ENCODE assay signal across 14 cellular contexts in the genomic region with DNA sequence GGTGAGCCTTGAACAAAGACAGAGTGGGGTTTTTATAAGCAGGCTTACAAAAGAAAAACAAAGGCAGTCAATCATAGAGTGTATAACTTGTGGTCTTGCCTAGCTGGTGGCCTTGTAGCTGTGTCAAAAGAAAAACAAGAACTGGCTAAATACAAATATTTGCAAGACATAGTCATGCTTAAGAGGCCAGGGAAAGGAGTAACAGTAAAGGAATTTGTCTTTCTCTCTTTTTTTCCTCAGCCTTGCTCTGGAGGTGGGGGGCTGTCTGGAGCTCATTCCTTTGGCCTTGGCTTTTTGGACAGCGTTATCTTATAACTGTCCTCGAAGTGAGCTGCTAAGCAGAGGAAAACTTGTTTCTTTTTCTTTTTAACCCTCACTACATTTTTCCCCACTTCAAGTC. TPM values are rescaled to one million over a fixed set of nuclear protein-coding genes. Genes with fewer than 3 reads are reported as not detected.
DNase-seq lines count a peak whose midpoint lies in the region; ATAC-seq and TF ChIP-seq lines count a peak whose summit lies in the region.
"Had no signal": no experiment of that assay in that cellular context is flagged by ENCODE, and none has a peak within 500 bp of the region (broad histone marks: within the 10 kb centered on the region; RNA-seq: fewer than 3 reads in every experiment).

No MANE protein-coding gene starts in this region.

- H3K27ac Mint-ChIP-seq in Caco-2 (ENCODE audit: unreplicated experiment) (no peak overlapping the region), progenitor cell of endocrine pancreas (no peak overlapping the region)
- H3K27ac Mint-ChIP-seq: activated naive CD8-positive, alpha-beta T cell; memory B cell had no signal

- no peak for TF ChIP-seq CTCF in retinal pigment epithelial cell (conservative IDR thresholded peaks at IDR 0.05; ENCODE audit: low read depth, low read length)
- no peak for TF ChIP-seq CTCF in Caco-2 (IDR thresholded peaks at IDR 0.05; ENCODE audit: insufficient read depth in 1 of 2, low read depth in 1 of 2, low read length in 1 of 2, severe bottlenecking in 1 of 2, unreplicated experiment in 1 of 2)
- no peak for TF ChIP-seq CTCF in progenitor cell of endocrine pancreas (IDR thresholded peaks at IDR 0.05; ENCODE audit: unreplicated experiment)

- no TSS peak for BruUV-seq in Caco-2 (replicated peaks; lab: Mats Ljungman, UMichigan)

- H3K4me1 Mint-ChIP-seq in Caco-2 (ENCODE audit: low read depth, unreplicated experiment) (no peaks in the 10 kb centered on the region), progenitor cell of endocrine pancreas (ENCODE audit: low read depth) (no peaks in the 10 kb centered on the region)
- H3K4me1 Mint-ChIP-seq: memory B cell had no signal

- H3K36me3 Mint-ChIP-seq in Caco-2 (ENCODE audit: insufficient read depth, unreplicated experiment) = no peaks in the 10 kb centered on the region
- H3K36me3 Mint-ChIP-seq in progenitor cell of endocrine pancreas (ENCODE audit: insufficient read depth) = peaks cover 3% of the 10 kb centered on the region
- H3K36me3 Mint-ChIP-seq: activated naive CD8-positive, alpha-beta T cell; memory B cell had no signal

- no peaks in the 10 kb centered on the region for H3K36me3 ChIP-seq in SJSA1
- no peaks in the 10 kb centered on the region for H3K36me3 ChIP-seq in Caco-2 (ENCODE audit: control insufficient read depth, insufficient read depth, low read length)
- H3K36me3 ChIP-seq: prostate gland had no signal

- POLR2A ChIA-PET in Caco-2 (lab: Charles Lee) = no interaction called here

- intact Hi-C loops in Caco-2 (cut with micrococcal nuclease; ENCODE audit: unreplicated experiment) = no loop called here

- H3K27me3 ChIP-seq in SJSA1 (replicated peaks) (no peaks in the 10 kb centered on the region), Caco-2 (replicated peaks; ENCODE audit: control insufficient read depth, insufficient read depth, low read length) (no peaks in the 10 kb centered on the region)

- H3K4me3 ChIP-seq in SJSA1 = no peak overlapping the region
- H3K4me3 ChIP-seq in retinal pigment epithelial cell (ENCODE audit: low read length) = no peak overlapping the region
- H3K4me3 ChIP-seq in Caco-2 (ENCODE audit: low read depth, low read length) = no peak overlapping the region
- H3K4me3 ChIP-seq: prostate gland had no signal

- H3K27ac ChIP-seq in SJSA1 = peak overlapping the region; percentile 56
- H3K27ac ChIP-seq: prostate gland, RWPE1 had no signal

- no peaks in the 10 kb centered on the region for H3K9me3 Mint-ChIP-seq in Caco-2 (ENCODE audit: unreplicated experiment)
- H3K9me3 Mint-ChIP-seq in progenitor cell of endocrine pancreas (ENCODE audit: low read depth) = no peaks in the 10 kb centered on the region
- H3K9me3 Mint-ChIP-seq: memory B cell had no signal

- DNase-seq in EL = peak; percentile 88
- DNase-seq in SJSA1 (ENCODE audit: low read depth in 1 of 2, low spot score in 2 of 2) = peak; percentile 67 to 86
- DNase-seq in fibroblast of peridontal ligament (ENCODE audit: extremely low read depth) = peak; percentile 74
- DNase-seq in retinal pigment epithelial cell (ENCODE audit: low read depth) = peak; percentile 34
- no peak for DNase-seq in COLO668 (lab: John Stamatoyannopoulos, UW; ENCODE audit: unreplicated experiment)
- no peak for DNase-seq in Caco-2
- no peak for DNase-seq in progenitor cell of endocrine pancreas (ENCODE audit: low spot score, unreplicated experiment)
- DNase-seq: Calu3, hippocampal formation had no signal

- H3K4me3 Mint-ChIP-seq in Caco-2 (ENCODE audit: unreplicated experiment) = no peak overlapping the region
- H3K4me3 Mint-ChIP-seq in progenitor cell of endocrine pancreas (ENCODE audit: low read depth) = no peak overlapping the region
- H3K4me3 Mint-ChIP-seq: activated naive CD8-positive, alpha-beta T cell; memory B cell had no signal

- no peaks in the 10 kb centered on the region for H3K9me3 ChIP-seq in SJSA1 (replicated peaks)
- no peaks in the 10 kb centered on the region; the same call in 1 of the 2 replicates for H3K9me3 ChIP-seq in Caco-2
- H3K9me3 ChIP-seq: prostate gland had no signal

- CTCF ChIA-PET in Caco-2 (lab: Charles Lee) = no interaction called here

- no peak for ATAC-seq in HG03175 (IDR thresholded peaks at IDR 0.05; ENCODE audit: unreplicated experiment)

- peaks cover 29% of the 10 kb centered on the region for H3K4me1 ChIP-seq in SJSA1 (replicated peaks)
- H3K4me1 ChIP-seq in Caco-2 = peaks cover 10% of the 10 kb centered on the region
- H3K4me1 ChIP-seq: prostate gland had no signal

- H3K27me3 Mint-ChIP-seq in Caco-2 (ENCODE audit: insufficient read depth, unreplicated experiment) (peaks cover 3% of the 10 kb centered on the region), progenitor cell of endocrine pancreas (peaks cover 19% of the 10 kb centered on the region)

RNA-seq across cellular contexts. Expression of gene CEL, which starts 14.1 kb away (rescaled TPM):
- 0.61 TPM in 1 of 2 replicates, not detected in the other for total RNA-seq in SJSA1 (2014; rRNA removed; shearing (Covaris generic))
- total RNA-seq in Caco-2 (2022) (1.9 and 2.0 TPM in 2 replicates), progenitor cell of endocrine pancreas (5.2 and 5.4 TPM in 2 replicates)

RNA-seq across cellular contexts. Expression of gene RALGDS, which starts 45.1 kb away (rescaled TPM):
- 8.6 and 11.4 TPM in 2 replicates for total RNA-seq in SJSA1 (2014; rRNA removed; shearing (Covaris generic))
- total RNA-seq in Caco-2 (2022) (18.7 and 19.7 TPM in 2 replicates), progenitor cell of endocrine pancreas (82.3 and 84.6 TPM in 2 replicates)

RNA-seq across cellular contexts. Expression of gene GTF3C5, which starts 45.1 kb away (rescaled TPM):
- 60.7 and 64.8 TPM in 2 replicates for total RNA-seq in SJSA1 (2014; rRNA removed; shearing (Covaris generic))
- total RNA-seq in Caco-2 (2022) (73.1 and 80.8 TPM in 2 replicates), progenitor cell of endocrine pancreas (91.6 and 94.0 TPM in 2 replicates)

Comparison
In these comparisons a context has a peak if more than half of its experiments do, and no peak if none do; other contexts are left out.
1. DNase-seq: peak in EL (single experiment), SJSA1 (2 of 2), fibroblast of peridontal ligament (single experiment) and retinal pigment epithelial cell (single experiment); none in COLO668 (single experiment), Caco-2 (0 of 2) and progenitor cell of endocrine pancreas (single experiment).